1 cellular context compared by ENCODE assay signal in the genomic region with DNA sequence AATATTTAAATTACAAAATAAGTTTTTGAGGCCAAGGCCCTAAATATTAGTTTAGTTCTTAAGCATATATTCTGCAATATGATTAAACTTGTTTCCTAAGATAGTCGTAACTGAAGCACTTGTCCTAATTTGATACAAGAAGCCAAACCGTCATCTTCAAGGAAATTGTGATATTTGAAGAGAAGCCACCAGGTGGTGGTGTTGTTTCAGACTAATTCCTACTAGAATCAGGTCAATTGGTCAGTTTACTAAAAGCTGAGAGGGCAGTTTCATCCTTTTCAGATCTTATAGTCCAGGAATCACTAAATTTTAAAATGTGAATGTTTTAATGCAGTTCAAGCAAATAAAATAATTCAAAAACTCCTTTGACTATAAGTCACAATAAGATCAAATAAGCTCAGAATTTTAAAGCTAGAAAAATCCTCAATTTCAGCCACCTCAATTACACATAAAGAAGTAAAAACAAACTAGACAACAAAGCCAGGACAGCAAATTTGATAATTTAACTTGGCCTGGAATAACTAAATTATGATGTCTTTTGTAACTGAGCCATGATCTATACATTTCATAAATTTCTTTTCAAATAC.
TF ChIP-seq lines count a peak whose summit lies in the region.

No MANE protein-coding gene starts in this region.

TF ChIP-seq in SK-N-SH treated with all-trans-retinoic acid at 6 μM for 48 hours, 23 proteins besides CTCF, POLR2A, EP300 and RAD21 (continued from another document):
- TF ChIP-seq, protein P1, sequence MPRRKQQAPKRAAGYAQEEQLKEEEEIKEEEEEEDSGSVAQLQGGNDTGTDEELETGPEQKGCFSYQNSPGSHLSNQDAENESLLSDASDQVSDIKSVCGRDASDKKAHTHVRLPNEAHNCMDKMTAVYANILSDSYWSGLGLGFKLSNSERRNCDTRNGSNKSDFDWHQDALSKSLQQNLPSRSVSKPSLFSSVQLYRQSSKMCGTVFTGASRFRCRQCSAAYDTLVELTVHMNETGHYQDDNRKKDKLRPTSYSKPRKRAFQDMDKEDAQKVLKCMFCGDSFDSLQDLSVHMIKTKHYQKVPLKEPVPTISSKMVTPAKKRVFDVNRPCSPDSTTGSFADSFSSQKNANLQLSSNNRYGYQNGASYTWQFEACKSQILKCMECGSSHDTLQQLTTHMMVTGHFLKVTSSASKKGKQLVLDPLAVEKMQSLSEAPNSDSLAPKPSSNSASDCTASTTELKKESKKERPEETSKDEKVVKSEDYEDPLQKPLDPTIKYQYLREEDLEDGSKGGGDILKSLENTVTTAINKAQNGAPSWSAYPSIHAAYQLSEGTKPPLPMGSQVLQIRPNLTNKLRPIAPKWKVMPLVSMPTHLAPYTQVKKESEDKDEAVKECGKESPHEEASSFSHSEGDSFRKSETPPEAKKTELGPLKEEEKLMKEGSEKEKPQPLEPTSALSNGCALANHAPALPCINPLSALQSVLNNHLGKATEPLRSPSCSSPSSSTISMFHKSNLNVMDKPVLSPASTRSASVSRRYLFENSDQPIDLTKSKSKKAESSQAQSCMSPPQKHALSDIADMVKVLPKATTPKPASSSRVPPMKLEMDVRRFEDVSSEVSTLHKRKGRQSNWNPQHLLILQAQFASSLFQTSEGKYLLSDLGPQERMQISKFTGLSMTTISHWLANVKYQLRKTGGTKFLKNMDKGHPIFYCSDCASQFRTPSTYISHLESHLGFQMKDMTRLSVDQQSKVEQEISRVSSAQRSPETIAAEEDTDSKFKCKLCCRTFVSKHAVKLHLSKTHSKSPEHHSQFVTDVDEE (CRISPR knock-in tag; IDR thresholded peaks at IDR 0.05): no peak
- TF ChIP-seq ESRRG (CRISPR knock-in tag; IDR thresholded peaks at IDR 0.05) (no peak), TCF4 (CRISPR knock-in tag; IDR thresholded peaks at IDR 0.05; ENCODE audit: borderline replicate concordance) (no peak)
